In the genomic region with DNA sequence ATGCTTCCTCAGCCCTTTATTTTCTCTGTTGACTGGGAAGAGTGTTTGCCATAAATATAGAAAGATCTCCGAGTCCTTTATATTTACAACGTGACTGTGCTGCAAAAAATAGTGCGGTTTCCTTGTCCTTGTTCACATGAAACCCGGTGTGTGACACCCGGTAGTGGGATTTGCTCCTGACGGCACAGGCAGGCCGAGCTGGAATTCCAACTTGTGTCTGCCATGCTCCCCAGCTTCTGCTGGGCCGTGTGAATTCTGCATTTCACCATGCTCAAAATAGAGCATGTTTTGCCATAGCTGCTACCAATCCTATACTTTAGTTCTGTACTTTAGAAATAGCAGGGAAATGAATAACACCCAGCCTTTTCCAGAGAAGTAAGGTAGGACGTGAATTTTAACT, we compare ENCODE assay signal across 6 cellular contexts.
"Had no signal": no experiment of that assay in that cellular context is flagged by ENCODE, and none has a peak within 500 bp of the region (broad histone marks: within the 10 kb centered on the region; RNA-seq: fewer than 3 reads in every experiment).

No MANE protein-coding gene starts in this region.

- H3K27ac ChIP-seq: HL-60 had no signal

- DNase-seq: IMR-90, KBM-7 had no signal

- H3K4me3 ChIP-seq: K562 had no signal

- FAIRE-seq: HepG2, HTR-8/SVneo, K562 had no signal
